1 cellular context compared by ENCODE assay signal in genomic region chr7:30863694-30864011, GRCh38.
TF ChIP-seq lines count a peak whose summit lies in the region.

No MANE protein-coding gene starts in this region.

TF ChIP-seq in WTC11, 78 proteins besides CTCF, POLR2A, EP300 and RAD21 (continued from another document):
- TF ChIP-seq, protein P1, sequence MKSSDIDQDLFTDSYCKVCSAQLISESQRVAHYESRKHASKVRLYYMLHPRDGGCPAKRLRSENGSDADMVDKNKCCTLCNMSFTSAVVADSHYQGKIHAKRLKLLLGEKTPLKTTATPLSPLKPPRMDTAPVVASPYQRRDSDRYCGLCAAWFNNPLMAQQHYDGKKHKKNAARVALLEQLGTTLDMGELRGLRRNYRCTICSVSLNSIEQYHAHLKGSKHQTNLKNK (CRISPR knock-in tag; IDR thresholded peaks at IDR 0.05), result no peak
